ENCODE assay signal across 19 cellular contexts in the genomic region with DNA sequence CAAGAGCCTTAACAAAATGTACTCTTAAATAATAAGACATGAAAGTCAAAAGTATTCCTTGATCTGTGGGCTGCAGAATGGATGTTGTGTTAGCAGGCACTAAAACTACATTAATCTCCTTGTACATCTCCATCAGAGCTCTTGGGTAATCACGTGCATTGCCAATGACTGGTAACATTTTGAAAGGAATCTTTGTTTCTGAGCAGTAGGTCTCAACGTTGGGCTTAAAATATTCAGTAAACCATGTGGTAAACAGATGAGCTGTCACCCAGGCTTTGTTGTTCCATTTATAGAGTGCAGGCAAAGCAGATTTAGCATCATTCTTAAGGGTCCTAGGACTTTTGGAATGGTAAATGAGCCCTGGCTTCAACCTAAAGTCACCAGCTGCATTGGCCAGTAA.
A peak's percentile ranks its signal among the peaks of the same experiment; 100 is the strongest.
DNase-seq lines count a peak whose midpoint lies in the region; ATAC-seq and TF ChIP-seq lines count a peak whose summit lies in the region.
"Had no signal": no experiment of that assay in that cellular context is flagged by ENCODE, and none has a peak within 500 bp of the region (broad histone marks: within the 10 kb centered on the region; RNA-seq: fewer than 3 reads in every experiment).

No MANE protein-coding gene starts in this region.

- in situ Hi-C loops in GM13976 (cut with MboI; ENCODE audit: low sequenced_read_pairs, unreplicated experiment): no loop called here

- peak overlapping the region; percentile 44 for H3K4me3 ChIP-seq in endodermal cell (ENCODE audit: low read length)
- H3K4me3 ChIP-seq: BLaER1 had no signal

- H3K9ac ChIP-seq in endodermal cell (ENCODE audit: extremely low read depth, low read length, poor library complexity, severe bottlenecking): no peak overlapping the region
- H3K9ac ChIP-seq: BLaER1 had no signal

- H3K4me1 ChIP-seq in endodermal cell (ENCODE audit: control insufficient read depth, insufficient read depth, low read length): peaks cover 10% of the 10 kb centered on the region
- H3K4me1 ChIP-seq: BE2C, BLaER1, Caco-2 had no signal

- H3K4me3 Mint-ChIP-seq in endodermal cell: no peak overlapping the region
- H3K4me3 Mint-ChIP-seq: CD14-positive monocyte; CD4-positive, alpha-beta memory T cell; CD4-positive, CD25-positive, alpha-beta regulatory T cell; CD8-positive, alpha-beta memory T cell had no signal

- H3K36me3 Mint-ChIP-seq in endodermal cell (ENCODE audit: low read depth): peaks cover 5% of the 10 kb centered on the region
- H3K36me3 Mint-ChIP-seq: CD14-positive monocyte; CD4-positive, alpha-beta memory T cell; CD4-positive, CD25-positive, alpha-beta regulatory T cell; CD8-positive, alpha-beta memory T cell had no signal

- H3K9me3 Mint-ChIP-seq in endodermal cell: peaks cover 20% of the 10 kb centered on the region
- H3K9me3 Mint-ChIP-seq: CD4-positive, alpha-beta memory T cell; CD8-positive, alpha-beta memory T cell had no signal

- no peaks in the 10 kb centered on the region for H3K27me3 ChIP-seq in endodermal cell (ENCODE audit: control insufficient read depth, insufficient read depth, low read length, poor library complexity, severe bottlenecking)
- H3K27me3 ChIP-seq: BE2C, BLaER1 had no signal

- H3K36me3 ChIP-seq in endodermal cell (ENCODE audit: control insufficient read depth, insufficient read depth, low read length): no peaks in the 10 kb centered on the region
- H3K36me3 ChIP-seq: BE2C, BLaER1 had no signal

- peaks cover 10% of the 10 kb centered on the region for H3K27me3 Mint-ChIP-seq in endodermal cell (ENCODE audit: insufficient read depth)

- DNase-seq in RPMI7951 (ENCODE audit: low read depth): peak; percentile 23
- DNase-seq in endodermal cell: no peak
- DNase-seq in foreskin melanocyte: peak; percentile 83
- DNase-seq in GM13976 (ENCODE audit: low spot score): no peak
- DNase-seq: 8988T; ACHN; BE2C; C1 segment of cervical spinal cord; Caco-2; Calu3; CD4-positive, alpha-beta memory T cell; CD4-positive, CD25-positive, alpha-beta regulatory T cell; CD8-positive, alpha-beta memory T cell; DMS79 treated with DMSO at 0.1 percent for 48 hours; GF-D8 had no signal

- TF ChIP-seq CTCF in endodermal cell (conservative IDR thresholded peaks at IDR 0.05): no peak
- TF ChIP-seq CTCF in GM13976 (IDR thresholded peaks at IDR 0.05; ENCODE audit: borderline replicate concordance, control extremely low read depth, extremely low read depth, insufficient read depth, missing control alignments): no peak

- no peak for ATAC-seq in HG03520 (IDR thresholded peaks at IDR 0.05; ENCODE audit: unreplicated experiment)
- ATAC-seq in GM21515 (IDR thresholded peaks at IDR 0.05; ENCODE audit: unreplicated experiment): no peak

- peaks cover 10% of the 10 kb centered on the region for H3K4me1 Mint-ChIP-seq in endodermal cell
- H3K4me1 Mint-ChIP-seq: CD14-positive monocyte; CD4-positive, alpha-beta memory T cell; CD4-positive, CD25-positive, alpha-beta regulatory T cell; CD8-positive, alpha-beta memory T cell had no signal

- WGBS in endodermal cell (ENCODE audit: insufficient coverage in 1 of 2, insufficient read length in 1 of 2), 2 experiments: 95% methylated on average over 2 of the region's 2 CpGs

- no peak overlapping the region for H3K27ac ChIP-seq in endodermal cell (ENCODE audit: low read depth, low read length)
- H3K27ac ChIP-seq: BLaER1 had no signal

- peaks cover 28% of the 10 kb centered on the region for H3K9me3 ChIP-seq in endodermal cell (ENCODE audit: control insufficient read depth, low read length)
- H3K9me3 ChIP-seq: BE2C had no signal

- H3K27ac Mint-ChIP-seq in endodermal cell: no peak overlapping the region
- H3K27ac Mint-ChIP-seq: CD14-positive monocyte; CD4-positive, alpha-beta memory T cell; CD4-positive, CD25-positive, alpha-beta regulatory T cell; CD8-positive, alpha-beta memory T cell had no signal

Comparison
In these comparisons a context has a peak if more than half of its experiments do, and no peak if none do; other contexts are left out.
1. DNase-seq: peak in RPMI7951 (single experiment) and foreskin melanocyte (single experiment); none in endodermal cell (single experiment) and GM13976 (single experiment).